ENCODE assay signal across 9 cellular contexts in the genomic region with DNA sequence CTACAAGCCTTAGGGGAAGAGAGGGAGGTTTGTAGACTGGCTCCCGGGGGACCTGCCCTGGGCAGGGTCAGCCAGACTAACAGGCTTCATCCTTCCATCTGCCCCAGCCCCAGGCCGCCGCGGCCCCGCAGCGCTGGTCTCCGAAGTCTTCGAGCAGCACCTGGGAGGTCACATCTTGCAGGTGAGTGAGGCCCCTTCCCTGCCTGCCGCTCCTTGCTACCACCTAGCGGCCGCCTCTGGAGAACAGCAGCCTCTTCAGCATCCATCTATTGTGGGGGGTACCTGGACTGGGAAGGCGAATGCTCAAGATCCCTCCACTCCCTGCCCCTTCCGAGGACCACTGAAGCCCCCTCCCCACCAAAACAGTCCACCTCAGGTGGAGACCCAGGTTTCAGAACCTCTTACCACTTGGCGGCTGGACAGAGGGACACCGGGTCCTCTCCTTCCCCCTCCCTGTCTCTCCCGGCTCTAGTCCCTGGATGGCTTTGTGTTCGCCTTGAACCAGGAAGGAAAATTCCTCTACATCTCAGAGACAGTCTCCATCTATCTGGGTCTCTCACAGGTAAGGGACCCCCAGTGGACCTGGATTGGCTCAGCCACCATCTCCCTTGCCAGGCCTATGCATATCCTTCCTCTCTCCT. TPM values are rescaled to one million over a fixed set of nuclear protein-coding genes. Genes with fewer than 3 reads are reported as not detected.
DNase-seq lines count a peak whose midpoint lies in the region; ATAC-seq and TF ChIP-seq lines count a peak whose summit lies in the region.
"Had no signal": no experiment of that assay in that cellular context is flagged by ENCODE, and none has a peak within 500 bp of the region (broad histone marks: within the 10 kb centered on the region; RNA-seq: fewer than 3 reads in every experiment).

No MANE protein-coding gene starts in this region.

- peaks cover 35% of the 10 kb centered on the region for H3K27me3 Mint-ChIP-seq in activated CD4-positive, alpha-beta T cell treated with anti-CD3 and anti-CD28 coated beads, Interleukin-2, amount 10 ng/mL, durations not matched to agents 7 days and 5 days
- peaks cover 56% of the 10 kb centered on the region for H3K27me3 Mint-ChIP-seq in nephron (ENCODE audit: low read depth)

- H3K36me3 Mint-ChIP-seq in activated CD4-positive, alpha-beta T cell treated with anti-CD3 and anti-CD28 coated beads, Interleukin-2, amount 10 ng/mL, durations not matched to agents 7 days and 5 days (ENCODE audit: low read depth), result no peaks in the 10 kb centered on the region
- no peaks in the 10 kb centered on the region for H3K36me3 Mint-ChIP-seq in nephron (ENCODE audit: low read depth)

- TF ChIP-seq CTCF in GM10248 (IDR thresholded peaks at IDR 0.05; ENCODE audit: control extremely low read depth, extremely low read depth, low read depth, missing control alignments) (peak; percentile 88), nephron (IDR thresholded peaks at IDR 0.05; ENCODE audit: unreplicated experiment in 3 of 3) (peak; percentile 67 to 72 (median 72)), testis (IDR thresholded peaks at IDR 0.05) (peak in 2 of 3 experiments; percentile 53 to 69)

- H3K9me3 ChIP-seq in testis, result no peaks in the 10 kb centered on the region

- H3K36me3 ChIP-seq in testis (ENCODE audit: low read depth, missing control alignments), result no peaks in the 10 kb centered on the region

- CTCF ChIA-PET in GM10248 (lab: Yijun Ruan, JAX), result interaction anchor here (1.2 to 5.2 kb wide), 4 partner anchors 9 to 19 kb away, joined by 4 to 53 read pairs (median 23); a partner anchor contains a TSS
- CTCF ChIA-PET in activated CD4-positive, alpha-beta T cell treated with anti-CD3 and anti-CD28 coated beads, Interleukin-2, amount 10 ng/mL, durations not matched to agents 7 days and 5 days (lab: Charles Lee), result interaction anchor here (1.0 kb wide), 1 partner anchor 215 kb away, joined by 3 read pairs; no protein-coding TSS in a partner anchor

- no peak overlapping the region for H3K27ac ChIP-seq in testis

- peaks cover 12% of the 10 kb centered on the region for H3K4me1 ChIP-seq in testis

- POLR2A ChIA-PET in GM10248 (lab: Yijun Ruan, JAX), result no interaction called here
- POLR2A ChIA-PET in activated CD4-positive, alpha-beta T cell treated with anti-CD3 and anti-CD28 coated beads, Interleukin-2, amount 10 ng/mL, durations not matched to agents 7 days and 5 days (lab: Charles Lee), result no interaction called here

- H3K4me1 Mint-ChIP-seq in activated CD4-positive, alpha-beta T cell treated with anti-CD3 and anti-CD28 coated beads, Interleukin-2, amount 10 ng/mL, durations not matched to agents 7 days and 5 days, result peaks cover 19% of the 10 kb centered on the region
- H3K4me1 Mint-ChIP-seq in nephron, result peaks cover 15% of the 10 kb centered on the region

- no peaks in the 10 kb centered on the region for H3K9me3 Mint-ChIP-seq in activated CD4-positive, alpha-beta T cell treated with anti-CD3 and anti-CD28 coated beads, Interleukin-2, amount 10 ng/mL, durations not matched to agents 7 days and 5 days
- H3K9me3 Mint-ChIP-seq in nephron, result no peaks in the 10 kb centered on the region
- H3K9me3 Mint-ChIP-seq: T-helper 1 cell treated with Interleukin-12 subunit alpha and Interleukin-12 subunit beta and Interleukin-4 antibody, amounts not matched to agents 30 μg/mL and 1 μg/mL, for 36 hours had no signal

- H3K4me3 ChIP-seq in testis, result no peak overlapping the region

- no peak overlapping the region for H3K27ac Mint-ChIP-seq in activated CD4-positive, alpha-beta T cell treated with anti-CD3 and anti-CD28 coated beads, Interleukin-2, amount 10 ng/mL, durations not matched to agents 7 days and 5 days
- H3K27ac Mint-ChIP-seq in nephron, result no peak overlapping the region
- H3K27ac Mint-ChIP-seq: T-helper 1 cell treated with Interleukin-12 subunit alpha and Interleukin-12 subunit beta and Interleukin-4 antibody, amounts not matched to agents 30 μg/mL and 1 μg/mL, for 36 hours had no signal

- no peak for ATAC-seq in GM19463 (IDR thresholded peaks at IDR 0.05; ENCODE audit: unreplicated experiment)

- WGBS in testis, 2 donors, result 26 to 48% methylated on average over 9 to 17 of the region's 17 CpGs

- no peaks in the 10 kb centered on the region for H3K27me3 ChIP-seq in testis

- intact Hi-C loops in testis (cut with DNase I; ENCODE audit: low total_unique reads), result no loop called here

- TF ChIP-seq POLR2A in testis (IDR thresholded peaks at IDR 0.05), result no peak

- no peak overlapping the region for H3K4me3 Mint-ChIP-seq in activated CD4-positive, alpha-beta T cell treated with anti-CD3 and anti-CD28 coated beads, Interleukin-2, amount 10 ng/mL, durations not matched to agents 7 days and 5 days
- no peak overlapping the region for H3K4me3 Mint-ChIP-seq in nephron
- H3K4me3 Mint-ChIP-seq: T-helper 1 cell treated with Interleukin-12 subunit alpha and Interleukin-12 subunit beta and Interleukin-4 antibody, amounts not matched to agents 30 μg/mL and 1 μg/mL, for 36 hours had no signal

- peak; percentile 84 for DNase-seq in GM10248 (ENCODE audit: extremely low spot score)
- DNase-seq in NCI-H2029 treated with DMSO at 0.1 percent for 48 hours (lab: John Stamatoyannopoulos, UW), result peak; percentile 51
- peak; percentile 66 for DNase-seq in activated CD4-positive, alpha-beta T cell treated with anti-CD3 and anti-CD28 coated beads, Interleukin-2, amount 10 ng/mL, durations not matched to agents 7 days and 5 days
- DNase-seq in effector CD4-positive, alpha-beta T cell, result peak; percentile 56
- peak; percentile 52 for DNase-seq in testis
- no peak for DNase-seq in globus pallidus (ENCODE audit: low spot score)

RNA-seq across cellular contexts. Expression of a gene that starts 12.7 kb away (rescaled TPM):
- total RNA-seq in activated CD4-positive, alpha-beta T cell treated with anti-CD3 and anti-CD28 coated beads, Interleukin-2, amount 10 ng/mL, durations not matched to agents 7 days and 5 days, result not detected
- total RNA-seq in testis, result 1 to 10 TPM; 1.1 to 2.5 TPM
- polyA plus RNA-seq in testis (ENCODE audit: insufficient read depth, low read depth, low replicate concordance), result 1.1 TPM

RNA-seq across cellular contexts. Expression of a gene that starts 16.1 kb away (rescaled TPM):
- total RNA-seq in activated CD4-positive, alpha-beta T cell treated with anti-CD3 and anti-CD28 coated beads, Interleukin-2, amount 10 ng/mL, durations not matched to agents 7 days and 5 days, result 10 to 100 TPM; 41.6 to 56.6 TPM
- 10 to 100 TPM; 28.1 to 28.7 TPM for total RNA-seq in testis
- 7.1 TPM for polyA plus RNA-seq in testis (ENCODE audit: insufficient read depth, low read depth, low replicate concordance)
